ENCODE assay signal across 16 cellular contexts in genomic region chr2:42107249-42108042, GRCh38. TPM values are rescaled to one million over a fixed set of nuclear protein-coding genes. Genes with fewer than 3 reads are reported as not detected.
"Had no signal": no experiment of that assay in that cellular context is flagged by ENCODE, and none has a peak within 500 bp of the region (broad histone marks: within the 10 kb centered on the region; RNA-seq: fewer than 3 reads in every experiment).

No MANE protein-coding gene starts in this region.

- H3K9me3 ChIP-seq: esophagus squamous epithelium, left ventricle myocardium inferior, mucosa of descending colon, tibial nerve, vagina had no signal

- H3K27me3 ChIP-seq: cardiac muscle cell, esophagus squamous epithelium, tibial nerve, vagina had no signal

- H3K4me3 ChIP-seq: cardiac muscle cell, esophagus squamous epithelium, left ventricle myocardium inferior, mucosa of descending colon, tibial nerve, vagina had no signal

- H3K27ac ChIP-seq: cardiac muscle cell had no signal

- H3K36me3 ChIP-seq: cardiac muscle cell, esophagus squamous epithelium, left ventricle myocardium inferior, tibial nerve, vagina had no signal

- ATAC-seq: activated CD4-positive, alpha-beta T cell treated with anti-CD3 and anti-CD28 coated beads for 36 hours; activated naive CD4-positive, alpha-beta T cell treated with anti-CD3 and anti-CD28 coated beads, Interleukin-2, amount 50 U/mL, for 72 hours; activated T-cell treated with anti-CD3 and anti-CD28 coated beads, Interleukin-2, amount 50 U/mL, for 4 hours; mucosa of descending colon; naive thymus-derived CD8-positive, alpha-beta T cell had no signal

- DNase-seq: activated CD4-positive, alpha-beta memory T cell treated with anti-CD3 and anti-CD28 coated beads for 36 hours; activated CD4-positive, alpha-beta T cell treated with anti-CD3 and anti-CD28 coated beads for 36 hours; activated effector memory CD4-positive, alpha-beta T cell treated with anti-CD3 and anti-CD28 coated beads, Interleukin-2, amount 50 U/mL, for 16 hours; activated T-cell treated with anti-CD3 and anti-CD28 coated beads, Interleukin-2, amount 50 U/mL, for 4 hours; esophagus squamous epithelium; hippocampal formation; kidney; left ventricle myocardium inferior; mucosa of descending colon; naive thymus-derived CD8-positive, alpha-beta T cell; stimulated activated CD4-positive, alpha-beta T cell treated with anti-CD3 and anti-CD28 coated beads, Interleukin-4, amount 100 ng/mL, for 24 hours; stimulated activated naive CD4-positive, alpha-beta T cell had no signal

- FAIRE-seq: kidney had no signal

RNA-seq across cellular contexts. Expression of gene PKDCC, which starts 59.6 kb away (rescaled TPM):
- total RNA-seq: activated CD4-positive, alpha-beta memory T cell treated with anti-CD3 and anti-CD28 coated beads for 36 hours; activated CD4-positive, alpha-beta T cell treated with anti-CD3 and anti-CD28 coated beads for 36 hours; activated naive CD4-positive, alpha-beta T cell treated with anti-CD3 and anti-CD28 coated beads, Interleukin-2, amount 50 U/mL, for 72 hours; naive thymus-derived CD8-positive, alpha-beta T cell had no signal
- polyA plus RNA-seq: naive thymus-derived CD8-positive, alpha-beta T cell had no signal
